9 cellular contexts compared by ENCODE assay signal in the genomic region with DNA sequence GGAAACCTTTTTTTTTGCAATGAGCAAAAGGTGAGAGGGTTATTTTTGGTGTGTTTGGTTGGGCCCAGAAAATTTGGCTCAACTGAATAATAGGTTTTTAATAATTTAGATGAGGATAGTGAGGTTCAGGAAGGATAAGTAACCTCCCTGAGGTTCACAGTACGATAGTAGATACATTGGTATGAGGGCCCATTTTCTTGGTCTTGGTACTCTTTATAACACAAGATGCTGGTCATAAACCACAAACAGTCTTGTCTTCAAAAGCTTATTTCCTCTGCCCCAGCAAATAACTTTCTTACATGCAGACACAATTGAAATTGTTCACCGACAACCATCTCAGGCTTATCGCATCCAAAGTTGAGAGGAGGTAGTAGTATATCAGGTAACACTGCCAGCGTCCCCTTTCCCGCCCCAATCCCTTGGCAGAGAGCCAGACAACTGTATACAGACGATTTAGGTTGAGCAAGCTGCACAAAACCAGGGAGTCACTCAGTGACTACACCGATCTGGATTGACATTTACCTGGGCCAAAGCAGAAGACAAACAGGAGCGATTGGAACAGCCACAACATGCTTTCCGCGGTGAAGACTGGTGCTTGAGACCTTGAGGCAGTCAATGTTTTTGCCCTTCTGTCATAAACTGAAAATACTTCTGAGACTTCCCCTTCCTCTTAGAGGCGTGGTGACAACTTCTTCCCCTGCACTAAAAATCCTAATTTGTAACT. TPM values are rescaled to one million over a fixed set of nuclear protein-coding genes. Genes with fewer than 3 reads are reported as not detected.
DNase-seq lines count a peak whose midpoint lies in the region; ATAC-seq, FAIRE-seq and TF ChIP-seq lines count a peak whose summit lies in the region.
"Had no signal": no experiment of that assay in that cellular context is flagged by ENCODE, and none has a peak within 500 bp of the region (broad histone marks: within the 10 kb centered on the region; RNA-seq: fewer than 3 reads in every experiment).

Gene SLAMF6, minus strand, starts transcription at position 634 of the 724 bp plus-strand sequence. Its CDS starts 63 bp downstream, at position 571.

- peaks cover 11% of the 10 kb centered on the region for H3K9me3 Mint-ChIP-seq in Caco-2 (ENCODE audit: unreplicated experiment)

- H3K27ac ChIP-seq in SJCRH30 = no peak within 1 kb of the TSS

- TF ChIP-seq POLR2A in GM18505 (IDR thresholded peaks at IDR 0.05; ENCODE audit: borderline replicate concordance, extremely low read depth, insufficient read depth, insufficient read length) = peak; percentile 93

- no peaks in the 10 kb centered on the region for H3K36me3 ChIP-seq in Caco-2 (ENCODE audit: control insufficient read depth, insufficient read depth, low read length)
- H3K36me3 ChIP-seq in SJCRH30 = no peaks in the 10 kb centered on the region

- no peak within 1 kb of the TSS for H3K4me3 Mint-ChIP-seq in Caco-2 (ENCODE audit: unreplicated experiment)

- H3K4me3 ChIP-seq in Caco-2 (ENCODE audit: low read depth, low read length) (no peak within 1 kb of the TSS), SJCRH30 (no peak within 1 kb of the TSS)

- ATAC-seq in GM18505 (IDR thresholded peaks at IDR 0.05; ENCODE audit: unreplicated experiment) (no peak), HG03439 (IDR thresholded peaks at IDR 0.05; ENCODE audit: unreplicated experiment) (peak; percentile 44)

- no peaks in the 10 kb centered on the region for H3K4me1 ChIP-seq in Caco-2
- peaks cover 8% of the 10 kb centered on the region; the same call in 1 of the 2 replicates for H3K4me1 ChIP-seq in SJCRH30

- no peaks in the 10 kb centered on the region for H3K36me3 Mint-ChIP-seq in Caco-2 (ENCODE audit: insufficient read depth, unreplicated experiment)

- H3K9me3 ChIP-seq in Caco-2 (no peaks in the 10 kb centered on the region), SJCRH30 (replicated peaks) (no peaks in the 10 kb centered on the region)

- H3K27me3 ChIP-seq in Caco-2 (replicated peaks; ENCODE audit: control insufficient read depth, insufficient read depth, low read length) (no peaks in the 10 kb centered on the region), SJCRH30 (no peaks in the 10 kb centered on the region)

- H3K27me3 Mint-ChIP-seq in Caco-2 (ENCODE audit: insufficient read depth, unreplicated experiment) = peaks cover 4% of the 10 kb centered on the region

- no peak for FAIRE-seq in HTR-8/SVneo (lab: Jason Lieb, UNC)
- FAIRE-seq: endothelial cell of umbilical vein had no signal

- no peak within 1 kb of the TSS for H3K27ac Mint-ChIP-seq in Caco-2 (ENCODE audit: unreplicated experiment)

- no TSS peak for BruUV-seq in Caco-2 (replicated peaks; lab: Mats Ljungman, UMichigan)

- intact Hi-C loops in Caco-2 (cut with micrococcal nuclease; ENCODE audit: unreplicated experiment) = no loop called here

- CTCF ChIA-PET in HEK293T (lab: Yijun Ruan, JAX) = interaction anchor here (0.6 kb wide), 1 partner anchor 1306 kb away, joined by 5 read pairs; no protein-coding TSS in a partner anchor
- CTCF ChIA-PET in Caco-2 (lab: Charles Lee) = no interaction called here

- H3K4me1 Mint-ChIP-seq in Caco-2 (ENCODE audit: low read depth, unreplicated experiment) = peaks cover 12% of the 10 kb centered on the region

- TF ChIP-seq CTCF in Caco-2 (IDR thresholded peaks at IDR 0.05; ENCODE audit: insufficient read depth in 1 of 2, low read depth in 1 of 2, low read length in 1 of 2, severe bottlenecking in 1 of 2, unreplicated experiment in 1 of 2) = no peak

- peak; percentile 75 for DNase-seq in activated CD8-positive, alpha-beta memory T cell treated with anti-CD3 and anti-CD28 coated beads, Interleukin-2, amount 50 U/mL, for 48 hours
- DNase-seq in stimulated activated CD4-positive, alpha-beta T cell treated with anti-CD3 and anti-CD28 coated beads, Interleukin-12 subunit alpha, Interleukin-12 subunit beta, amount 100 ng/mL, for 48 hours (ENCODE audit: low read depth in 2 of 3, low spot score in 1 of 3) = peak; percentile 29 to 51 (median 38)
- DNase-seq in HEK293T (ENCODE audit: extremely low spot score) (no peak), HTR-8/SVneo (ENCODE audit: insufficient read length, low spot score) (no peak), Caco-2 (no peak), SJCRH30 (no peak)

- POLR2A ChIA-PET in HEK293T (lab: Yijun Ruan, JAX) (no interaction called here), Caco-2 (lab: Charles Lee) (no interaction called here)

TF ChIP-seq in HEK293T, 16 proteins besides CTCF, POLR2A, EP300 and RAD21:
- no peak for TF ChIP-seq FOXA1 (IDR thresholded peaks at IDR 0.05)
- no peak for TF ChIP-seq TARDBP (IDR thresholded peaks at IDR 0.05)
- TF ChIP-seq FOXM1 (IDR thresholded peaks at IDR 0.05; ENCODE audit: borderline replicate concordance) = no peak
- TF ChIP-seq SUZ12 (IDR thresholded peaks at IDR 0.05) = no peak
- no peak for TF ChIP-seq L3MBTL2 (conservative IDR thresholded peaks at IDR 0.05)
- TF ChIP-seq LEF1 (IDR thresholded peaks at IDR 0.05; ENCODE audit: borderline replicate concordance) = no peak
- no peak for TF ChIP-seq BHLHE40 (IDR thresholded peaks at IDR 0.05; ENCODE audit: borderline replicate concordance)
- TF ChIP-seq CTBP1 (IDR thresholded peaks at IDR 0.05; ENCODE audit: borderline replicate concordance) = no peak
- TF ChIP-seq ARNT (IDR thresholded peaks at IDR 0.05) = no peak
- TF ChIP-seq FOXK2 (IDR thresholded peaks at IDR 0.05) = no peak
- no peak for TF ChIP-seq HDGF (IDR thresholded peaks at IDR 0.05; ENCODE audit: borderline replicate concordance)
- no peak for TF ChIP-seq ZNF384 (IDR thresholded peaks at IDR 0.05)
- no peak for TF ChIP-seq PKNOX1 (IDR thresholded peaks at IDR 0.05)
- TF ChIP-seq SP1 (IDR thresholded peaks at IDR 0.05) = no peak
- TF ChIP-seq ELF4 (IDR thresholded peaks at IDR 0.05) = no peak
- no peak for TF ChIP-seq NFRKB (IDR thresholded peaks at IDR 0.05)

RNA-seq across cellular contexts. Expression of gene SLAMF6, which starts in this region (rescaled TPM):
- not detected in 2 replicates for total RNA-seq in Caco-2 (2022)
- not detected in 2 replicates for total RNA-seq in SJCRH30 (2014; rRNA removed; shearing (Covaris generic))
- total RNA-seq: endothelial cell of umbilical vein had no signal

Comparison
In these comparisons a context has a peak if more than half of its experiments do, and no peak if none do; other contexts are left out.
1. DNase-seq: peak in activated CD8-positive, alpha-beta memory T cell treated with anti-CD3 and anti-CD28 coated beads, Interleukin-2, amount 50 U/mL, for 48 hours (single experiment) and stimulated activated CD4-positive, alpha-beta T cell treated with anti-CD3 and anti-CD28 coated beads, Interleukin-12 subunit alpha, Interleukin-12 subunit beta, amount 100 ng/mL, for 48 hours (3 of 3); none in HEK293T (single experiment), HTR-8/SVneo (single experiment), Caco-2 (0 of 2) and SJCRH30 (0 of 2).